1 cellular context compared by ENCODE assay signal in genomic region chr2:7811073-7811472, GRCh38.
TF ChIP-seq lines count a peak whose summit lies in the region.

No MANE protein-coding gene starts in this region.

TF ChIP-seq in GM23338, 12 proteins besides CTCF, POLR2A, EP300 and RAD21 (continued from another document):
- TF ChIP-seq EZH2phosphoT487 (IDR thresholded peaks at IDR 0.05; ENCODE audit: unreplicated experiment), result no peak
- TF ChIP-seq JUNB (IDR thresholded peaks at IDR 0.05; ENCODE audit: unreplicated experiment), result no peak
- TF ChIP-seq ZNF114 (CRISPR knock-in tag; IDR thresholded peaks at IDR 0.05), result no peak
- no peak for TF ChIP-seq STAT1 (IDR thresholded peaks at IDR 0.05; ENCODE audit: unreplicated experiment)
- no peak for TF ChIP-seq ZNF331 (CRISPR knock-in tag; IDR thresholded peaks at IDR 0.05; ENCODE audit: low read depth)
- TF ChIP-seq ZNF462 (CRISPR knock-in tag; IDR thresholded peaks at IDR 0.05), result no peak
- no peak for TF ChIP-seq EZH2 (IDR thresholded peaks at IDR 0.05; ENCODE audit: low read depth, unreplicated experiment)
- no peak for TF ChIP-seq NANOG (IDR thresholded peaks at IDR 0.05; ENCODE audit: borderline replicate concordance)
- TF ChIP-seq CREB1 (CRISPR knock-in tag; IDR thresholded peaks at IDR 0.05; ENCODE audit: low read depth), result no peak
- TF ChIP-seq ETS1 (IDR thresholded peaks at IDR 0.05), result no peak
